In the genomic region with DNA sequence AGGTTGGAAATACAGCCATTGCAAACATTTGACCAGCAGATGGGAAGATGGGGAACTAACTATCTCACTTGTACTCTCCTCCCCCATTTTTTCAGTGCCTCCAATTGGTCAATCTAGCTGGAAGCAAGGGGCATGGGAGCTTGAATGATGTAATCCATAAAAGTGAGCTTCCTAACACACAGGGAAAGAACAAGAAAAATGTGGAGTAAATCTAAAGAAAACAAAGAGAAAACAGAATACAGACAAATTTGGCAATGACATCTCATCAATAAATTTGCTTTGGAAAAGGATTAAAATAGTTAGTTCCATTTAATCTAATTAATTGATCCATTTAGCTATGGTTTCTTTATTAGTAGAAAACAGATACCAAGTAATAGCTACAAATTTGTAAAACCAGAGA, we compare ENCODE assay signal across 28 cellular contexts.
"Had no signal": no experiment of that assay in that cellular context is flagged by ENCODE, and none has a peak within 500 bp of the region (broad histone marks: within the 10 kb centered on the region; RNA-seq: fewer than 3 reads in every experiment).

No MANE protein-coding gene starts in this region.

- ATAC-seq: effector memory CD8-positive, alpha-beta T cell; esophagus mucosa; gastrocnemius medialis; heart right ventricle; left colon; left lung; left ventricle myocardium superior; lower lobe of right lung; mucosa of descending colon; naive thymus-derived CD4-positive, alpha-beta T cell had no signal

- H3K4me3 Mint-ChIP-seq: dendritic cell treated with granulocyte-macrophage colony-stimulating factor and Interleukin-4, amounts not matched to agents 40 ng/mL and 50 ng/mL, for 4 days; effector memory CD8-positive, alpha-beta T cell; endodermal cell; mesothelial cell of epicardium; naive thymus-derived CD4-positive, alpha-beta T cell had no signal

- H3K4me3 ChIP-seq: colonic mucosa, esophagus squamous epithelium, gastrocnemius medialis, heart right ventricle, left lung, lower lobe of right lung, mucosa of descending colon had no signal

- H3K36me3 Mint-ChIP-seq: mesothelial cell of epicardium; naive thymus-derived CD4-positive, alpha-beta T cell had no signal

- H3K36me3 ChIP-seq: colonic mucosa, esophagus squamous epithelium, gastrocnemius medialis, heart right ventricle, left lung, lower lobe of right lung had no signal

- H3K27ac Mint-ChIP-seq: dendritic cell treated with granulocyte-macrophage colony-stimulating factor and Interleukin-4, amounts not matched to agents 40 ng/mL and 50 ng/mL, for 4 days; effector memory CD8-positive, alpha-beta T cell; endodermal cell; mesothelial cell of epicardium; naive thymus-derived CD4-positive, alpha-beta T cell had no signal

- H3K27ac ChIP-seq: colonic mucosa, epithelial cell of prostate, esophagus squamous epithelium, gastrocnemius medialis, heart right ventricle, left lung, lower lobe of right lung had no signal

- H3K9me3 ChIP-seq: colonic mucosa, esophagus squamous epithelium, gastrocnemius medialis, left lung, lower lobe of right lung, mucosa of descending colon had no signal

- H3K4me1 Mint-ChIP-seq: endodermal cell; naive thymus-derived CD4-positive, alpha-beta T cell had no signal

- FAIRE-seq: endometrium, islet of Langerhans, kidney had no signal

- H3K27me3 Mint-ChIP-seq: dendritic cell treated with granulocyte-macrophage colony-stimulating factor and Interleukin-4, amounts not matched to agents 40 ng/mL and 50 ng/mL, for 4 days; effector memory CD8-positive, alpha-beta T cell; naive thymus-derived CD4-positive, alpha-beta T cell had no signal

- H3K4me1 ChIP-seq: colonic mucosa, gastrocnemius medialis, heart right ventricle, left lung, lower lobe of right lung had no signal

- H3K27me3 ChIP-seq: colonic mucosa, esophagus squamous epithelium, left lung had no signal

- DNase-seq: colonic mucosa; cortex of kidney; effector CD8-positive, alpha-beta T cell; effector memory CD8-positive, alpha-beta T cell; endodermal cell; erythroblast; esophagus squamous epithelium; foreskin melanocyte; gastrocnemius medialis; glutamatergic neuron; head of caudate nucleus; heart right ventricle; hippocampal formation; kidney; kidney glomerular epithelial cell; left colon; left lung; left ventricle myocardium superior; lower lobe of right lung; mesenchymal stem cell; mucosa of descending colon; naive thymus-derived CD4-positive, alpha-beta T cell had no signal
